In genomic region chr5:67164856-67165523, GRCh38 we compare ENCODE assay signal across 15 cellular contexts. TPM values are rescaled to one million over a fixed set of nuclear protein-coding genes. Genes with fewer than 3 reads are reported as not detected.
DNase-seq lines count a peak whose midpoint lies in the region; ATAC-seq and TF ChIP-seq lines count a peak whose summit lies in the region.
"Had no signal": no experiment of that assay in that cellular context is flagged by ENCODE, and none has a peak within 500 bp of the region (broad histone marks: within the 10 kb centered on the region; RNA-seq: fewer than 3 reads in every experiment).

No MANE protein-coding gene starts in this region.

- CTCF ChIA-PET in CD4-positive, alpha-beta memory T cell (lab: Charles Lee; ENCODE audit: partially characterized antibody), result interaction anchor here (1.3 to 18.1 kb wide), 4 partner anchors 10 to 45 kb away, joined by 5 to 851 read pairs (median 12); partner anchors contain the start of gene CD180

- H3K9me3 ChIP-seq in CD4-positive, alpha-beta memory T cell (ENCODE audit: control insufficient read depth in 1 of 2, low read length in 2 of 2), result no peaks in the 10 kb centered on the region
- no peaks in the 10 kb centered on the region for H3K9me3 ChIP-seq in mucosa of stomach (ENCODE audit: control insufficient read depth, low read length)
- H3K9me3 ChIP-seq: gastrocnemius medialis had no signal

- POLR2A ChIA-PET in CD4-positive, alpha-beta memory T cell (lab: Charles Lee; ENCODE audit: partially characterized antibody), result interaction anchor here (0.8 to 19.4 kb wide), 12 partner anchors 7 to 1116 kb away, joined by 3 to 703 read pairs (median 8); partner anchors contain the start of gene CD180

- H3K4me1 Mint-ChIP-seq in CD4-positive, alpha-beta memory T cell, result peaks cover 53 to 87% (median 72%) of the 10 kb centered on the region in 4 donors
- H3K4me1 Mint-ChIP-seq in activated naive CD8-positive, alpha-beta T cell (ENCODE audit: low read depth), result peaks cover 74% of the 10 kb centered on the region
- H3K4me1 Mint-ChIP-seq: brain had no signal

- peak overlapping the region; percentile 68 for H3K9ac ChIP-seq in mucosa of stomach (ENCODE audit: low read length)

- DNase-seq in CD4-positive, alpha-beta memory T cell, result no peak
- DNase-seq in GM13976 (ENCODE audit: low spot score), result peak; percentile 24
- DNase-seq in superior temporal gyrus (ENCODE audit: extremely low spot score), result no peak
- no peak for DNase-seq in stimulated activated naive CD4-positive, alpha-beta T cell (lab: John Stamatoyannopoulos, UW)
- DNase-seq in GM03348 (ENCODE audit: low spot score), result no peak
- DNase-seq: COR-L47, KG1, NCI-H187 treated with DMSO at 0.1 percent for 48 hours, NCI-H69, retina had no signal

- peak overlapping the region; percentile 65 to 66 for H3K4me3 ChIP-seq in CD4-positive, alpha-beta memory T cell (ENCODE audit: low read length in 2 of 2)
- no peak overlapping the region for H3K4me3 ChIP-seq in mucosa of stomach (ENCODE audit: low read length)

- no peak for TF ChIP-seq CTCF in GM13976 (IDR thresholded peaks at IDR 0.05; ENCODE audit: borderline replicate concordance, control extremely low read depth, extremely low read depth, insufficient read depth, missing control alignments)

- in situ Hi-C loops in GM13976 (cut with MboI; ENCODE audit: low sequenced_read_pairs, unreplicated experiment), result no loop called here

- H3K27ac Mint-ChIP-seq in CD4-positive, alpha-beta memory T cell, result peak overlapping the region in 6 of 7 donors; percentile 97 to 98 (median 97)
- peak overlapping the region; percentile 98 for H3K27ac Mint-ChIP-seq in activated naive CD8-positive, alpha-beta T cell

- H3K36me3 Mint-ChIP-seq in CD4-positive, alpha-beta memory T cell, result peaks cover 25 to 26% of the 10 kb centered on the region in 2 donors
- no peaks in the 10 kb centered on the region for H3K36me3 Mint-ChIP-seq in activated naive CD8-positive, alpha-beta T cell

- H3K27me3 ChIP-seq in CD4-positive, alpha-beta memory T cell (ENCODE audit: insufficient read depth, low read length), result no peaks in the 10 kb centered on the region
- H3K27me3 ChIP-seq in mucosa of stomach (ENCODE audit: control insufficient read depth, insufficient read depth, low read length), result no peaks in the 10 kb centered on the region
- H3K27me3 ChIP-seq: gastrocnemius medialis had no signal

- no peaks in the 10 kb centered on the region for H3K36me3 ChIP-seq in CD4-positive, alpha-beta memory T cell (ENCODE audit: insufficient read depth, low read length)
- H3K36me3 ChIP-seq in mucosa of stomach (ENCODE audit: control insufficient read depth, insufficient read depth, low read length), result no peaks in the 10 kb centered on the region

- intact Hi-C loops in CD4-positive, alpha-beta memory T cell (cut with micrococcal nuclease), result loop anchor here (5.0 to 10.0 kb wide), 2 partner anchors 163 to 1090 kb away; no protein-coding TSS in a partner anchor

- H3K9me3 Mint-ChIP-seq in CD4-positive, alpha-beta memory T cell, result peaks cover 0 to 2% (median 0%) of the 10 kb centered on the region in 8 donors
- no peaks in the 10 kb centered on the region for H3K9me3 Mint-ChIP-seq in activated naive CD8-positive, alpha-beta T cell (ENCODE audit: low read depth)
- H3K9me3 Mint-ChIP-seq: brain had no signal

- H3K27ac ChIP-seq in CD4-positive, alpha-beta memory T cell (ENCODE audit: low read depth, low read length), result peak overlapping the region; percentile 86

- ATAC-seq in HG03097 (IDR thresholded peaks at IDR 0.05; ENCODE audit: low FRiP score, unreplicated experiment), result no peak

- peaks cover 97% of the 10 kb centered on the region for H3K4me1 ChIP-seq in CD4-positive, alpha-beta memory T cell (ENCODE audit: insufficient read depth, low read length)
- H3K4me1 ChIP-seq in mucosa of stomach (ENCODE audit: control insufficient read depth, insufficient read depth, low read length), result peaks cover 29% of the 10 kb centered on the region
- H3K4me1 ChIP-seq: gastrocnemius medialis had no signal

- no peaks in the 10 kb centered on the region for H3K27me3 Mint-ChIP-seq in CD4-positive, alpha-beta memory T cell
- no peaks in the 10 kb centered on the region for H3K27me3 Mint-ChIP-seq in activated naive CD8-positive, alpha-beta T cell
- H3K27me3 Mint-ChIP-seq: brain had no signal

- peak overlapping the region; percentile 89 to 96 (median 92) for H3K4me3 Mint-ChIP-seq in CD4-positive, alpha-beta memory T cell
- H3K4me3 Mint-ChIP-seq in activated naive CD8-positive, alpha-beta T cell, result no peak overlapping the region
- H3K4me3 Mint-ChIP-seq: brain had no signal

RNA-seq across cellular contexts. Expression of gene CD180, which starts 31.6 kb away (rescaled TPM):
- total RNA-seq in CD4-positive, alpha-beta memory T cell, result under 1 TPM; 0.50 to 0.52 TPM
- polyA plus RNA-seq in CD4-positive, alpha-beta memory T cell, result under 1 TPM in 1 of 2 donors, not detected in 1; 0.25 TPM
